ENCODE assay signal across 19 cellular contexts in genomic region chr11:10925149-10925926, GRCh38.
DNase-seq lines count a peak whose midpoint lies in the region; ATAC-seq and TF ChIP-seq lines count a peak whose summit lies in the region.
"Had no signal": no experiment of that assay in that cellular context is flagged by ENCODE, and none has a peak within 500 bp of the region (broad histone marks: within the 10 kb centered on the region; RNA-seq: fewer than 3 reads in every experiment).

No MANE protein-coding gene starts in this region.

- H3K27ac ChIP-seq in GM23338 (ENCODE audit: low read depth), result 0 out of 2 replicates have a peak overlapping the region, but pooled peaks have one; percentile 69
- peak overlapping the region; percentile 61 for H3K27ac ChIP-seq in PC-9
- no peak overlapping the region for H3K27ac ChIP-seq in dorsolateral prefrontal cortex
- H3K27ac ChIP-seq: esophagus muscularis mucosa, HL-60 had no signal

- H3K9me3 Mint-ChIP-seq in GM23338 (no peaks in the 10 kb centered on the region), HFFc6 (no peaks in the 10 kb centered on the region)

- H3K4me1 Mint-ChIP-seq in GM23338, result peaks cover 10% of the 10 kb centered on the region; the same call in 2 of the 3 replicates
- H3K4me1 Mint-ChIP-seq in HFFc6 (ENCODE audit: low read depth), result peaks cover 51% of the 10 kb centered on the region

- 0 out of 2 replicates have a peak overlapping the region, but pooled peaks have one; percentile 61 for H2AFZ ChIP-seq in GM23338
- H2AFZ ChIP-seq in PC-9, result no peak overlapping the region

- H3K36me3 ChIP-seq in GM23338 (ENCODE audit: insufficient read depth), result no peaks in the 10 kb centered on the region
- H3K36me3 ChIP-seq in PC-9 (ENCODE audit: low read depth), result no peaks in the 10 kb centered on the region
- H3K36me3 ChIP-seq: esophagus muscularis mucosa, HAP-1, stomach had no signal

- DNase-seq in A172 (ENCODE audit: low spot score) (peak; percentile 58), GM23338 (ENCODE audit: low spot score) (peak; percentile 41), PC-9 (peak in 1 of 2 experiments; percentile 66), kidney tubule cell (ENCODE audit: low spot score) (peak; percentile 26), HFFc6 (no peak), dorsolateral prefrontal cortex (no peak), AG08396 (ENCODE audit: low spot score) (no peak)
- DNase-seq: activated CD8-positive, alpha-beta T cell treated with anti-CD3 and anti-CD28 coated beads, Interleukin-2, amount 10 ng/mL, durations not matched to agents 7 days and 5 days; COR-L47; cortex of kidney; hippocampal formation; NCI-H2029; NK-92 treated with Interleukin-12 subunit alpha and Interleukin-12 subunit beta, amount 100 ng/mL, for 24 hours; small intestine; stomach had no signal

- H3K4me3 Mint-ChIP-seq in GM23338 (no peak overlapping the region; the same call in 2 of the 3 replicates), HFFc6 (no peak overlapping the region)
- H3K4me3 Mint-ChIP-seq: activated CD8-positive, alpha-beta T cell treated with anti-CD3 and anti-CD28 coated beads, Interleukin-2, amount 10 ng/mL, durations not matched to agents 7 days and 5 days had no signal

- H3K27ac Mint-ChIP-seq in GM23338 (no peak overlapping the region), HFFc6 (no peak overlapping the region)
- H3K27ac Mint-ChIP-seq: activated CD8-positive, alpha-beta T cell treated with anti-CD3 and anti-CD28 coated beads, Interleukin-2, amount 10 ng/mL, durations not matched to agents 7 days and 5 days had no signal

- H3K4me1 ChIP-seq in GM23338 (ENCODE audit: insufficient read depth), result no peaks in the 10 kb centered on the region; the same call in 1 of the 2 replicates
- peaks cover 47% of the 10 kb centered on the region for H3K4me1 ChIP-seq in PC-9 (replicated peaks; ENCODE audit: insufficient read depth)

- POLR2A ChIA-PET in PC-9 (lab: Charles Lee; ENCODE audit: unreplicated experiment), result interaction anchor here (0.6 to 1.1 kb wide), 2 partner anchors 31 to 117 kb away, joined by 3 to 7 read pairs; partner anchors contain the start of gene EIF4G2

- no peaks in the 10 kb centered on the region for H3K9me3 ChIP-seq in PC-9 (ENCODE audit: insufficient read depth, low read depth)
- H3K9me3 ChIP-seq: esophagus muscularis mucosa, HAP-1, stomach had no signal

- CTCF ChIA-PET in PC-9 (lab: Charles Lee), result interaction anchor here (1.3 kb wide), 1 partner anchor 9 kb away, joined by 3 read pairs; no protein-coding TSS in a partner anchor

- BruUV-seq in PC-9 (replicated peaks; lab: Mats Ljungman, UMichigan), result no TSS peak

- H3K36me3 Mint-ChIP-seq in GM23338 (ENCODE audit: low read depth) (no peaks in the 10 kb centered on the region), HFFc6 (ENCODE audit: low read depth) (no peaks in the 10 kb centered on the region)

- ATAC-seq in GM23338 (peak; percentile 36; the same call in 2 of the 3 replicates), GM21381 (IDR thresholded peaks at IDR 0.05; ENCODE audit: unreplicated experiment) (no peak)
- ATAC-seq: activated CD8-positive, alpha-beta T cell treated with anti-CD3 and anti-CD28 coated beads, Interleukin-2, amount 10 ng/mL, durations not matched to agents 7 days and 5 days had no signal

- H4K20me1 ChIP-seq in GM23338 (replicated peaks; ENCODE audit: insufficient read depth) (no peaks in the 10 kb centered on the region), PC-9 (ENCODE audit: insufficient read depth) (no peaks in the 10 kb centered on the region)

- H3F3A ChIP-seq in GM23338 (replicated peaks; ENCODE audit: low read depth) (no peaks in the 10 kb centered on the region), PC-9 (ENCODE audit: insufficient read depth, low read depth) (peaks cover 29% of the 10 kb centered on the region)

- H3K27me3 Mint-ChIP-seq in GM23338 (ENCODE audit: insufficient read depth, low read depth, poor library complexity) (peaks cover 11% of the 10 kb centered on the region), HFFc6 (ENCODE audit: insufficient read depth) (no peaks in the 10 kb centered on the region)

- TF ChIP-seq CTCF in GM23338 (conservative IDR thresholded peaks at IDR 0.05; ENCODE audit: low read depth in 2 of 2), result no peak
- no peak for TF ChIP-seq CTCF in PC-9 (conservative IDR thresholded peaks at IDR 0.05)
- no peak for TF ChIP-seq CTCF in HFFc6 (IDR thresholded peaks at IDR 0.05)
- no peak for TF ChIP-seq CTCF in dorsolateral prefrontal cortex (IDR thresholded peaks at IDR 0.05 in 54 of 56, conservative IDR thresholded peaks at IDR 0.05 in 2 of 56; ENCODE audit: low read depth in 1 of 56, partially characterized antibody in 56 of 56)

- H3K9me2 ChIP-seq in GM23338 (ENCODE audit: insufficient read depth) (no peaks in the 10 kb centered on the region), PC-9 (ENCODE audit: insufficient read depth) (no peaks in the 10 kb centered on the region)

- H3K4me3 ChIP-seq in GM23338 (no peak overlapping the region), PC-9 (no peak overlapping the region), dorsolateral prefrontal cortex (no peak overlapping the region)
- H3K4me3 ChIP-seq: esophagus muscularis mucosa, HAP-1, stomach had no signal

- intact Hi-C loops in PC-9 (cut with micrococcal nuclease; ENCODE audit: unreplicated experiment), result no loop called here
- intact Hi-C loops in dorsolateral prefrontal cortex (cut with DNase I), result no loop called here

- H3K79me2 ChIP-seq in GM23338 (replicated peaks; ENCODE audit: insufficient read depth), result no peaks in the 10 kb centered on the region
- no peaks in the 10 kb centered on the region for H3K79me2 ChIP-seq in PC-9 (ENCODE audit: low read depth)

- H3K4me2 ChIP-seq in GM23338, result no peak overlapping the region; the same call in 1 of the 2 replicates
- H3K4me2 ChIP-seq in PC-9, result 0 out of 2 replicates have a peak overlapping the region, but pooled peaks have one; percentile 7

- H3K27me3 ChIP-seq in GM23338 (ENCODE audit: insufficient read depth) (peaks cover 19% of the 10 kb centered on the region), PC-9 (ENCODE audit: insufficient read depth, low read depth) (no peaks in the 10 kb centered on the region), dorsolateral prefrontal cortex (no peaks in the 10 kb centered on the region)
- H3K27me3 ChIP-seq: esophagus muscularis mucosa, stomach had no signal

TF ChIP-seq in GM23338, 12 proteins besides CTCF, POLR2A, EP300 and RAD21:
- no peak for TF ChIP-seq ZNF462 (CRISPR knock-in tag; IDR thresholded peaks at IDR 0.05)
- TF ChIP-seq CREB1 (CRISPR knock-in tag; IDR thresholded peaks at IDR 0.05; ENCODE audit: low read depth), result no peak

Comparison
In these comparisons a context has a peak if more than half of its experiments do, and no peak if none do; other contexts are left out.
1. DNase-seq: peak in A172 (single experiment), GM23338 (single experiment) and kidney tubule cell (single experiment); none in HFFc6 (single experiment), dorsolateral prefrontal cortex (0 of 10) and AG08396 (single experiment).
2. H3K27ac ChIP-seq: peak in GM23338 (single experiment) and PC-9 (single experiment); none in dorsolateral prefrontal cortex (0 of 59).